Comparison of ENCODE assay signal across 9 cellular contexts in the genomic region with DNA sequence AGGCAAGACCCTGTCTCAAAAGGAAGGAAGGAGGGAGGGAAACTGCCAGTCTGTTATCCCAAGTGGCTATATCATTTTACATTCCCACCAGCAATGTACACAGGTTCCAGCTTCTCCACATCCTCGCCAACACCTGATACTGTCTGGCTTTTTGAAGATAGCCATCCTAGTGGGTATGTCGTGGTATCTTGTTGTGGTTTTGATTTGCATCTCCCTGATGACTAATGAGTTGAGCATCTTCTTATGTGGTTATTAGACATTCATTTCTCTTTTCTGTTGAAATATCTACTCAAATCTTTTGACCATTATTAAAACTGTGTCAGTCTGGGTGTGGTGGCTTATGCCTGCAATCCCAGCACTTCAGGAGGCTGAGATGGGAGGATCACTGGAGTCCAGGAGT. TPM values are rescaled to one million over a fixed set of nuclear protein-coding genes. Genes with fewer than 3 reads are reported as not detected.
A peak's percentile ranks its signal among the peaks of the same experiment; 100 is the strongest.
DNase-seq lines count a peak whose midpoint lies in the region; ATAC-seq and TF ChIP-seq lines count a peak whose summit lies in the region.
"Had no signal": no experiment of that assay in that cellular context is flagged by ENCODE, and none has a peak within 500 bp of the region (broad histone marks: within the 10 kb centered on the region; RNA-seq: fewer than 3 reads in every experiment).

No MANE protein-coding gene starts in this region.

- peaks cover 5% of the 10 kb centered on the region; the same call in 1 of the 2 replicates for H3K4me1 Mint-ChIP-seq in WTC11

- no peak overlapping the region for H3K4me2 ChIP-seq in MM.1S (ENCODE audit: low read depth, low read length)

- CTCF ChIA-PET in BJ (lab: Yijun Ruan, JAX), result no interaction called here
- CTCF ChIA-PET in WTC11 (lab: Charles Lee), result no interaction called here

- peaks cover 4% of the 10 kb centered on the region for H3K27me3 ChIP-seq in BJ (ENCODE audit: control insufficient read depth, insufficient read depth, low read length)
- H3K27me3 ChIP-seq in MM.1S (replicated peaks; ENCODE audit: insufficient read depth, low read length), result no peaks in the 10 kb centered on the region
- H3K27me3 ChIP-seq: BLaER1 treated with 17β-estradiol and CSF1 and Interleukin-3, amounts not matched to agents 10 nM and 100 nM had no signal

- H3K4me3 ChIP-seq in BJ (ENCODE audit: low read depth, low read length) (no peak overlapping the region), MM.1S (ENCODE audit: low read length) (no peak overlapping the region), epithelial cell of esophagus (ENCODE audit: low read length) (no peak overlapping the region)
- H3K4me3 ChIP-seq: BLaER1 treated with 17β-estradiol and CSF1 and Interleukin-3, amounts not matched to agents 10 nM and 100 nM had no signal

- H3K27ac Mint-ChIP-seq in WTC11, result no peak overlapping the region

- no peaks in the 10 kb centered on the region for H3K9me3 Mint-ChIP-seq in WTC11

- POLR2A ChIA-PET in BJ (lab: Charles Lee) (no interaction called here), WTC11 (lab: Charles Lee) (no interaction called here)

- no peaks in the 10 kb centered on the region for H3K9me2 ChIP-seq in MM.1S (replicated peaks; ENCODE audit: insufficient read depth, low read length)

- H3K36me3 ChIP-seq in BJ (ENCODE audit: control insufficient read depth, insufficient read depth, low read length), result no peaks in the 10 kb centered on the region
- no peaks in the 10 kb centered on the region for H3K36me3 ChIP-seq in MM.1S (replicated peaks; ENCODE audit: insufficient read depth, low read length)
- H3K36me3 ChIP-seq: BLaER1 treated with 17β-estradiol and CSF1 and Interleukin-3, amounts not matched to agents 10 nM and 100 nM had no signal

- no peaks in the 10 kb centered on the region for H3K27me3 Mint-ChIP-seq in WTC11 (ENCODE audit: low read depth)

- no peak overlapping the region for H3K9ac ChIP-seq in MM.1S (ENCODE audit: low read length)
- H3K9ac ChIP-seq: BLaER1 treated with 17β-estradiol and CSF1 and Interleukin-3, amounts not matched to agents 10 nM and 100 nM had no signal

- no peak overlapping the region for H3K4me3 Mint-ChIP-seq in WTC11

- no peaks in the 10 kb centered on the region for H3F3A ChIP-seq in MM.1S (ENCODE audit: insufficient read depth, low read length)

- ATAC-seq in WTC11, result no peak

- H3K9me3 ChIP-seq in MM.1S (replicated peaks; ENCODE audit: insufficient read depth, low read length), result no peaks in the 10 kb centered on the region
- H3K9me3 ChIP-seq: BLaER1 treated with 17β-estradiol and CSF1 and Interleukin-3, amounts not matched to agents 10 nM and 100 nM had no signal

- H3K79me2 ChIP-seq in MM.1S (ENCODE audit: low read length), result no peaks in the 10 kb centered on the region

- no peak overlapping the region for H3K27ac ChIP-seq in MM.1S (ENCODE audit: low read length)
- H3K27ac ChIP-seq: BLaER1 treated with 17β-estradiol and CSF1 and Interleukin-3, amounts not matched to agents 10 nM and 100 nM had no signal

- H4K20me1 ChIP-seq in MM.1S (ENCODE audit: insufficient read depth, low read length), result no peaks in the 10 kb centered on the region
- H4K20me1 ChIP-seq: BLaER1 treated with 17β-estradiol and CSF1 and Interleukin-3, amounts not matched to agents 10 nM and 100 nM had no signal

- H3K36me3 Mint-ChIP-seq in WTC11, result no peaks in the 10 kb centered on the region

- TF ChIP-seq CTCF in BJ (IDR thresholded peaks at IDR 0.05; ENCODE audit: insufficient read depth, low read depth, low read length) (no peak), MM.1S (IDR thresholded peaks at IDR 0.05; ENCODE audit: low read length) (no peak), epithelial cell of esophagus (IDR thresholded peaks at IDR 0.05; ENCODE audit: insufficient read depth, low read depth, low read length, missing control alignments) (no peak), WTC11 (IDR thresholded peaks at IDR 0.05) (no peak)

- peak; percentile 15 for DNase-seq in BJ (ENCODE audit: low read depth)
- peak; percentile 4 for DNase-seq in H4 (ENCODE audit: low spot score)
- peak; percentile 26 for DNase-seq in MM.1S
- DNase-seq in epithelial cell of esophagus (ENCODE audit: low read depth), result peak; percentile 76
- DNase-seq in WTC11 (ENCODE audit: low spot score), result no peak
- no peak for DNase-seq in SIG-M5 (lab: John Stamatoyannopoulos, UW)
- no peak for DNase-seq in DMS114 treated with DMSO at 0.1 percent for 48 hours (lab: John Stamatoyannopoulos, UW; ENCODE audit: unreplicated experiment)
- DNase-seq in cerebellar cortex (ENCODE audit: low spot score), result no peak

- H3K4me1 ChIP-seq in MM.1S (ENCODE audit: low read length), result no peaks in the 10 kb centered on the region; the same call in 1 of the 2 replicates

- no peak overlapping the region for H2AFZ ChIP-seq in MM.1S (ENCODE audit: low read length)

TF ChIP-seq in WTC11, 78 proteins besides CTCF, POLR2A, EP300 and RAD21:
- TF ChIP-seq, protein P1, sequence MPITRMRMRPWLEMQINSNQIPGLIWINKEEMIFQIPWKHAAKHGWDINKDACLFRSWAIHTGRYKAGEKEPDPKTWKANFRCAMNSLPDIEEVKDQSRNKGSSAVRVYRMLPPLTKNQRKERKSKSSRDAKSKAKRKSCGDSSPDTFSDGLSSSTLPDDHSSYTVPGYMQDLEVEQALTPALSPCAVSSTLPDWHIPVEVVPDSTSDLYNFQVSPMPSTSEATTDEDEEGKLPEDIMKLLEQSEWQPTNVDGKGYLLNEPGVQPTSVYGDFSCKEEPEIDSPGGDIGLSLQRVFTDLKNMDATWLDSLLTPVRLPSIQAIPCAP (CRISPR knock-in tag; IDR thresholded peaks at IDR 0.05), result no peak

RNA-seq across cellular contexts. Expression of a gene that starts 47.9 kb away (rescaled TPM):
- polyA plus RNA-seq in BJ (2011; rRNA removed), result 14.1 and 17.0 TPM in 2 replicates
- 102 and 103 TPM in 2 replicates for polyA minus RNA-seq in BJ (2011; rRNA and poly(A)+ RNA removed)
- total RNA-seq in H4 (2014; rRNA removed; shearing (Covaris generic)), result 5.6 and 8.0 TPM in 2 replicates
- total RNA-seq in WTC11 (2021), result 53.8 to 60.3 TPM (median 55.9 TPM) in 3 replicates

Comparison
In these comparisons a context has a peak if more than half of its experiments do, and no peak if none do; other contexts are left out.
1. DNase-seq: peak in BJ (single experiment), H4 (single experiment), MM.1S (single experiment) and epithelial cell of esophagus (single experiment); none in WTC11 (single experiment), SIG-M5 (single experiment), DMS114 treated with DMSO at 0.1 percent for 48 hours (single experiment) and cerebellar cortex (single experiment).